22 cellular contexts compared by ENCODE assay signal in genomic region chr12:114976959-114977358, GRCh38.
DNase-seq lines count a peak whose midpoint lies in the region; ATAC-seq and TF ChIP-seq lines count a peak whose summit lies in the region.
"Had no signal": no experiment of that assay in that cellular context is flagged by ENCODE, and none has a peak within 500 bp of the region (broad histone marks: within the 10 kb centered on the region; RNA-seq: fewer than 3 reads in every experiment).

No MANE protein-coding gene starts in this region.

- no TSS peak for BruUV-seq in mammary epithelial cell (replicated peaks; lab: Mats Ljungman, UMichigan)

- H3K9me3 ChIP-seq in mammary epithelial cell (replicated peaks; ENCODE audit: insufficient read depth, low read length), result no peaks in the 10 kb centered on the region
- no peaks in the 10 kb centered on the region for H3K9me3 ChIP-seq in mesenchymal stem cell (ENCODE audit: control insufficient read depth, low read length)
- H3K9me3 ChIP-seq in right cardiac atrium (ENCODE audit: control insufficient read depth, low read length), result no peaks in the 10 kb centered on the region
- H3K9me3 ChIP-seq: gastroesophageal sphincter had no signal

- no peaks in the 10 kb centered on the region for H3K79me2 ChIP-seq in mammary epithelial cell (ENCODE audit: insufficient read depth, low read length)

- H3K4me2 ChIP-seq in mammary epithelial cell (ENCODE audit: insufficient read depth, low read depth, low read length) (no peak overlapping the region), mesenchymal stem cell (ENCODE audit: low read length, poor library complexity, severe bottlenecking) (no peak overlapping the region)
- H3K4me2 ChIP-seq: PC-9 had no signal

- H3K9ac ChIP-seq in mammary epithelial cell (ENCODE audit: insufficient read depth, low read length), result no peak overlapping the region
- no peak overlapping the region for H3K9ac ChIP-seq in mesenchymal stem cell (ENCODE audit: low read length)

- TF ChIP-seq CTCF in mammary epithelial cell (conservative IDR thresholded peaks at IDR 0.05 in 1 of 2, IDR thresholded peaks at IDR 0.05 in 1 of 2; ENCODE audit: extremely low read depth in 1 of 2, insufficient read depth in 1 of 2, low read depth in 1 of 2, low read length in 2 of 2), result no peak

- intact Hi-C loops in mammary epithelial cell (cut with micrococcal nuclease), result no loop called here
- intact Hi-C loops in right cardiac atrium (cut with DNase I), result no loop called here

- no peak overlapping the region for H4K91ac ChIP-seq in mesenchymal stem cell (ENCODE audit: low read length)

- no peak overlapping the region for H2BK5ac ChIP-seq in mesenchymal stem cell (ENCODE audit: low read depth, low read length, poor library complexity, severe bottlenecking)

- H3K27ac ChIP-seq in mammary epithelial cell (ENCODE audit: insufficient read depth, low read depth, low read length) (no peak overlapping the region), mesenchymal stem cell (ENCODE audit: low read length, poor library complexity, severe bottlenecking) (no peak overlapping the region), right cardiac atrium (ENCODE audit: low read length) (no peak overlapping the region)
- H3K27ac ChIP-seq: gastroesophageal sphincter, HL-60, PC-9 had no signal

- ATAC-seq in HG03039 (IDR thresholded peaks at IDR 0.05; ENCODE audit: unreplicated experiment) (no peak), right cardiac atrium (no peak)
- ATAC-seq: activated T-helper 17 cell treated with anti-CD3 and anti-CD28 coated beads, Interleukin-2, amount 50 U/mL, for 72 hours; effector memory CD8-positive, alpha-beta T cell; gastroesophageal sphincter; left colon; stimulated activated naive CD8-positive, alpha-beta T cell treated with anti-CD3 and anti-CD28 coated beads, Interleukin-15, Interleukin-2, amounts not matched to agents 100 U/mL and 50 U/mL, for 24 hours had no signal

- H2AFZ ChIP-seq in mammary epithelial cell (ENCODE audit: low read depth, low read length), result no peak overlapping the region
- no peak overlapping the region for H2AFZ ChIP-seq in mesenchymal stem cell (ENCODE audit: low read depth, low read length)
- H2AFZ ChIP-seq: PC-9 had no signal

- DNase-seq in Daoy (ENCODE audit: low read depth), result peak; percentile 14
- peak; percentile 72 for DNase-seq in LoVo (ENCODE audit: low spot score)
- DNase-seq in mammary epithelial cell, result peak; percentile 54
- DNase-seq in mesenchymal stem cell, result peak; percentile 68
- no peak for DNase-seq in kidney tubule cell (ENCODE audit: low spot score)
- no peak for DNase-seq in right cardiac atrium
- DNase-seq in AG20443 (ENCODE audit: low spot score), result no peak
- DNase-seq: AML-193; amygdala; DND-41; effector memory CD8-positive, alpha-beta T cell; KG1; left colon; NCI-H1092 treated with DMSO at 0.1 percent for 48 hours; NCI-H774; stimulated activated naive CD8-positive, alpha-beta T cell treated with anti-CD3 and anti-CD28 coated beads, Interleukin-15, Interleukin-2, amounts not matched to agents 100 U/mL and 50 U/mL, for 24 hours; T-helper 9 cell had no signal

- H4K20me1 ChIP-seq in mammary epithelial cell (ENCODE audit: insufficient read depth, low read length), result no peaks in the 10 kb centered on the region

- no peak overlapping the region for H4K8ac ChIP-seq in mesenchymal stem cell (ENCODE audit: low read length)

- dilution Hi-C loops in mammary epithelial cell (cut with HindIII; ENCODE audit: low sequenced_read_pairs), result no loop called here

- H3K18ac ChIP-seq in mesenchymal stem cell (ENCODE audit: low read depth in 1 of 2, low read length in 2 of 2), result no peak overlapping the region

- H3K27me3 ChIP-seq in mammary epithelial cell (ENCODE audit: insufficient read depth, low read length) (no peaks in the 10 kb centered on the region), mesenchymal stem cell (ENCODE audit: control insufficient read depth in 1 of 2, insufficient read depth in 1 of 2, low read length in 2 of 2) (no peaks in the 10 kb centered on the region), right cardiac atrium (ENCODE audit: control insufficient read depth, insufficient read depth) (no peaks in the 10 kb centered on the region)
- H3K27me3 ChIP-seq: gastroesophageal sphincter had no signal

- H3K14ac ChIP-seq in mesenchymal stem cell (ENCODE audit: low read length in 2 of 2), result no peak overlapping the region

- H3K4ac ChIP-seq in mesenchymal stem cell (ENCODE audit: low read depth in 1 of 2, low read length in 2 of 2), result no peak overlapping the region

- no peaks in the 10 kb centered on the region for H3K79me1 ChIP-seq in mesenchymal stem cell (replicated peaks; ENCODE audit: low read length, poor library complexity, severe bottlenecking)

- H3K23ac ChIP-seq in mesenchymal stem cell (ENCODE audit: low read length in 2 of 2), result no peak overlapping the region

- H3K4me1 ChIP-seq in mammary epithelial cell (ENCODE audit: insufficient read depth, low read length) (peaks cover 6% of the 10 kb centered on the region), mesenchymal stem cell (ENCODE audit: control insufficient read depth, insufficient read depth, low read depth, low read length) (no peaks in the 10 kb centered on the region), right cardiac atrium (ENCODE audit: control insufficient read depth, insufficient read depth, low read length) (no peaks in the 10 kb centered on the region)
- H3K4me1 ChIP-seq: gastroesophageal sphincter had no signal

- H3K36me3 ChIP-seq in mammary epithelial cell (ENCODE audit: insufficient read depth, low read length) (no peaks in the 10 kb centered on the region), mesenchymal stem cell (ENCODE audit: control insufficient read depth in 1 of 2, insufficient read depth in 2 of 2, low read depth in 1 of 2, low read length in 2 of 2) (no peaks in the 10 kb centered on the region)
- H3K36me3 ChIP-seq: gastroesophageal sphincter had no signal

- no peak overlapping the region for H3K4me3 ChIP-seq in mammary epithelial cell (replicated peaks in 1 of 3; ENCODE audit: insufficient read depth in 1 of 3, low read depth in 2 of 3, low read length in 3 of 3)
- no peak overlapping the region for H3K4me3 ChIP-seq in mesenchymal stem cell (ENCODE audit: insufficient read depth in 1 of 2, low read depth in 1 of 2, low read length in 2 of 2)
- no peak overlapping the region for H3K4me3 ChIP-seq in right cardiac atrium (ENCODE audit: low read length)
- H3K4me3 ChIP-seq: gastroesophageal sphincter, PC-9 had no signal

- in situ Hi-C loops in mammary epithelial cell (cut with MboI; ENCODE audit: low sequenced_read_pairs in 2 of 2), result no loop called here

- CTCF ChIA-PET in mammary epithelial cell (lab: Charles Lee; ENCODE audit: low non-redundant PET), result no interaction called here

- H2BK120ac ChIP-seq in mesenchymal stem cell (ENCODE audit: low read depth, low read length), result no peak overlapping the region

- H2BK15ac ChIP-seq in mesenchymal stem cell (ENCODE audit: low read depth, poor library complexity, severe bottlenecking), result no peak overlapping the region

- no peak overlapping the region for H2BK12ac ChIP-seq in mesenchymal stem cell (ENCODE audit: low read length in 2 of 2)

- H2AK5ac ChIP-seq in mesenchymal stem cell (ENCODE audit: low read length, severe bottlenecking), result no peak overlapping the region

Comparison
In these comparisons a context has a peak if more than half of its experiments do, and no peak if none do; other contexts are left out.
1. DNase-seq: peak in Daoy (single experiment), LoVo (single experiment), mammary epithelial cell (single experiment) and mesenchymal stem cell (single experiment); none in kidney tubule cell (single experiment), right cardiac atrium (0 of 3) and AG20443 (single experiment).